9 cellular contexts compared by ENCODE assay signal in the genomic region with DNA sequence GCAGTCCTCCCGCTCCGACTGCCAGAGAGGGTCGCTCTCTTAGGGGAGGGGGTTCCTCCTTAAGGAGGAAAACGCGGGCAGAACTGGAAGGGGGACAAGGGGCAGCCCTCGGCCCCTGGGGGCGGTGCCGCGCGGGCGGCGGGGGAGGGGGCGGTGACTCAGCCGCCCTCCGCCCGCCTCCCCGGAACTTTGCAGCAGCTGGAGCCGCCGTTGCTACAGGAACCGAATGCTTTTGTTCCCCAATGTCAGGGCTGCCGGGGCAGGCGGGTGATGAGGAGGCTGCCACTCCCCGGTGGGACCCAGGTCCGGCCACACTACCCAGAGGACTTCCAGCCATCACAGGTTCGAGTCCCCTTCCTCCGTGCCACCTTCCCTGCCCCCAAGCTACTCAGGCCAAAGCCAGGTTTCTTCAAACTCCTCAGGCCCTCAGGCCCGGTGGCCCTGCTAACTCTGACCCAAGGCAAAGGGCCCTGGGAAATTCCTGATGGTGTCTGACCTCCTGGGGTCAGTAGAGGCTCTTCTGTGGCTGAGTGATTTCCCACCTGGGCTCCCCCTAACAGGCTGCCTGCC. TPM values are rescaled to one million over a fixed set of nuclear protein-coding genes. Genes with fewer than 3 reads are reported as not detected.
A peak's percentile ranks its signal among the peaks of the same experiment; 100 is the strongest.
DNase-seq lines count a peak whose midpoint lies in the region; TF ChIP-seq lines count a peak whose summit lies in the region.
"Had no signal": no experiment of that assay in that cellular context is flagged by ENCODE, and none has a peak within 500 bp of the region (broad histone marks: within the 10 kb centered on the region; RNA-seq: fewer than 3 reads in every experiment).

No MANE protein-coding gene starts in this region.

- WGBS in stomach, 5 donors = 0 to 3% (median 2%) methylated on average over 3 to 27 of the region's 27 CpGs

- H3K4me3 ChIP-seq in epithelial cell of proximal tubule (ENCODE audit: low read depth, low read length) (peak overlapping the region; percentile 50), muscle layer of duodenum (ENCODE audit: low read depth in 1 of 2, low read length in 2 of 2) (peak overlapping the region; percentile 50 to 78), stomach (peak overlapping the region; percentile 50 to 59 (median 52))

- intact Hi-C loops in stomach (cut with DNase I; ENCODE audit: low total_unique reads) = no loop called here

- peaks cover 8 to 44% of the 10 kb centered on the region in 2 donors for H3K4me1 ChIP-seq in muscle layer of duodenum (ENCODE audit: control insufficient read depth in 1 of 2, insufficient read depth in 2 of 2, low read length in 2 of 2)
- H3K4me1 ChIP-seq in stomach = peaks cover 33 to 49% (median 43%) of the 10 kb centered on the region in 4 donors

- TF ChIP-seq EP300 in stomach (IDR thresholded peaks at IDR 0.05) = no peak

- TF ChIP-seq CTCF in epithelial cell of proximal tubule (conservative IDR thresholded peaks at IDR 0.05; ENCODE audit: low read depth, low read length) (no peak), stomach (IDR thresholded peaks at IDR 0.05) (no peak)

- peak; percentile 72 for DNase-seq in DMS 273 (lab: John Stamatoyannopoulos, UW; ENCODE audit: unreplicated experiment)
- no peak for DNase-seq in DMS 273 treated with DMSO at 0.1 percent for 48 hours (lab: John Stamatoyannopoulos, UW)
- peak; percentile 84 for DNase-seq in NCI-H774 (lab: John Stamatoyannopoulos, UW)
- DNase-seq in activated T-cell treated with anti-CD3 and anti-CD28 coated beads for 24 hours (ENCODE audit: low read depth) = peak; percentile 40
- no peak for DNase-seq in epithelial cell of proximal tubule (ENCODE audit: low read depth)
- DNase-seq in stomach = peak; percentile 67
- DNase-seq in NCI-H2029 treated with DMSO at 0.1 percent for 48 hours (lab: John Stamatoyannopoulos, UW) = no peak

- no peaks in the 10 kb centered on the region for H3K9me3 ChIP-seq in muscle layer of duodenum (ENCODE audit: control insufficient read depth in 1 of 2, low read length in 2 of 2)
- no peaks in the 10 kb centered on the region for H3K9me3 ChIP-seq in stomach

- H3K36me3 ChIP-seq in muscle layer of duodenum (ENCODE audit: control insufficient read depth in 1 of 2, insufficient read depth in 2 of 2, low read length in 2 of 2) (no peaks in the 10 kb centered on the region), stomach (no peaks in the 10 kb centered on the region)

- H3K27ac ChIP-seq in muscle layer of duodenum (ENCODE audit: low read length) = no peak overlapping the region
- peak overlapping the region in 4 of 5 donors; percentile 5 to 44 (median 22) for H3K27ac ChIP-seq in stomach
- H3K27ac ChIP-seq: 22Rv1 had no signal

- peaks cover 32% of the 10 kb centered on the region for H3K27me3 ChIP-seq in muscle layer of duodenum (ENCODE audit: low read depth, low read length)
- peaks cover 0 to 61% (median 32%) of the 10 kb centered on the region in 3 donors for H3K27me3 ChIP-seq in stomach

- no peak for TF ChIP-seq POLR2A in stomach (IDR thresholded peaks at IDR 0.05)

RNA-seq across cellular contexts. Expression of gene ADGRB2, which starts 3.2 kb away (rescaled TPM):
- 0.65 and 1.2 TPM in 2 replicates for total RNA-seq in epithelial cell of proximal tubule
- total RNA-seq in stomach = 1 to 10 TPM in 4 of 5 donors, not detected in 1; 1.3 to 4.9 (median 2.8) TPM
- polyA plus RNA-seq in stomach = 1 to 10 TPM in 2 of 3 donors, under 1 TPM in 1; 0.61 to 1.9 (median 1.5) TPM

RNA-seq across cellular contexts. Expression of gene SPOCD1, which starts 54.8 kb away (rescaled TPM):
- total RNA-seq in epithelial cell of proximal tubule (9.4 and 18.4 TPM in 2 replicates), stomach (10 to 100 TPM in 1 of 5 donors, 1 to 10 TPM in 2, under 1 TPM in 1, not detected in 1; 0.55 to 11.1 (median 5.1) TPM)
- polyA plus RNA-seq in stomach = 1 to 10 TPM in 2 of 3 donors, under 1 TPM in 1; 0.95 to 5.6 (median 3.1) TPM

RNA-seq across cellular contexts. Expression of gene COL16A1, which starts 57.2 kb away (rescaled TPM):
- total RNA-seq in epithelial cell of proximal tubule (5.2 and 5.3 TPM in 2 replicates), stomach (100 to 1,000 TPM in 3 of 5 donors, 10 to 100 TPM in 2; 64.2 to 127 (median 118) TPM)
- 10 to 100 TPM; 19.8 to 27.4 (median 24.7) TPM for polyA plus RNA-seq in stomach

Comparison
In these comparisons a context has a peak if more than half of its experiments do, and no peak if none do; other contexts are left out.
1. DNase-seq: peak in DMS 273 (single experiment), NCI-H774 (single experiment), activated T-cell treated with anti-CD3 and anti-CD28 coated beads for 24 hours (single experiment) and stomach (single experiment); none in DMS 273 treated with DMSO at 0.1 percent for 48 hours (single experiment), epithelial cell of proximal tubule (single experiment) and NCI-H2029 treated with DMSO at 0.1 percent for 48 hours (single experiment).
2. RNA of gene COL16A1, which starts 57.2 kb away (total RNA-seq): 64.2 to 127 TPM in stomach; 5.2 to 5.3 TPM in epithelial cell of proximal tubule; every median in the first group is over 10 times any median in the second.
3. Peak in every context shown above with its lines, with median percentiles within 50 percentile points of each other: H3K4me3 ChIP-seq.